36 cellular contexts compared by ENCODE assay signal in genomic region chrX:12920990-12921389, GRCh38. TPM values are rescaled to one million over a fixed set of nuclear protein-coding genes. Genes with fewer than 3 reads are reported as not detected.
"Had no signal": no experiment of that assay in that cellular context is flagged by ENCODE, and none has a peak within 500 bp of the region (broad histone marks: within the 10 kb centered on the region; RNA-seq: fewer than 3 reads in every experiment).

No MANE protein-coding gene starts in this region.

- FAIRE-seq: colon, TTC549 had no signal

- H3K4me3 Mint-ChIP-seq: activated CD4-positive, alpha-beta memory T cell treated with anti-CD3 and anti-CD28 coated beads, Interleukin-2, amount 10 ng/mL, durations not matched to agents 7 days and 5 days; activated CD4-positive, alpha-beta T cell treated with anti-CD3 and anti-CD28 coated beads, Interleukin-2, amount 10 ng/mL, durations not matched to agents 7 days and 5 days; activated naive CD8-positive, alpha-beta T cell; activated T-cell treated with anti-CD3 and anti-CD28 coated beads, Interleukin-2, amount 50 U/mL, for 24 hours; activated T-cell treated with anti-CD3 and anti-CD28 coated beads, Interleukin-2, amount 50 U/mL, for 72 hours; effector memory CD8-positive, alpha-beta T cell; WTC11 had no signal

- H3K4me1 Mint-ChIP-seq: activated CD4-positive, alpha-beta T cell treated with anti-CD3 and anti-CD28 coated beads, Interleukin-2, amount 10 ng/mL, durations not matched to agents 7 days and 5 days had no signal

- H3K4me3 ChIP-seq: body of pancreas, esophagus squamous epithelium, gastroesophageal sphincter, heart right ventricle had no signal

- H3K36me3 Mint-ChIP-seq: WTC11 had no signal

- H3K27me3 Mint-ChIP-seq: activated CD4-positive, alpha-beta memory T cell treated with anti-CD3 and anti-CD28 coated beads, Interleukin-2, amount 10 ng/mL, durations not matched to agents 7 days and 5 days had no signal

- H3K9me3 ChIP-seq: body of pancreas, esophagus squamous epithelium, gastroesophageal sphincter, heart right ventricle had no signal

- DNase-seq: activated CD4-positive, alpha-beta memory T cell treated with anti-CD3 and anti-CD28 coated beads, Interleukin-2, amount 10 ng/mL, durations not matched to agents 7 days and 5 days; activated CD4-positive, alpha-beta T cell treated with anti-CD3 and anti-CD28 coated beads for 1 hour; activated CD4-positive, alpha-beta T cell treated with anti-CD3 and anti-CD28 coated beads for 4 hours; activated CD4-positive, alpha-beta T cell treated with anti-CD3 and anti-CD28 coated beads, Interleukin-2, amount 10 ng/mL, durations not matched to agents 7 days and 5 days; activated CD4-positive, alpha-beta T cell treated with anti-CD3 and anti-CD28 coated beads, Interleukin-2, amount 50 U/mL, for 4 hours; activated CD8-positive, alpha-beta memory T cell treated with anti-CD3 and anti-CD28 coated beads, Interleukin-2, amount 50 U/mL, for 48 hours; activated effector memory CD4-positive, alpha-beta T cell treated with Interleukin-2 at 50 U/mL for 16 hours; activated gamma-delta T cell treated with Interleukin-2 at 50 U/mL for 16 hours; activated naive CD4-positive, alpha-beta T cell treated with anti-CD3 and anti-CD28 coated beads, Interleukin-2, amount 50 U/mL, for 16 hours; activated naive CD4-positive, alpha-beta T cell treated with Interleukin-2 at 50 U/mL for 16 hours; activated T-cell treated with anti-CD3 and anti-CD28 coated beads for 4 hours; activated T-cell treated with anti-CD3 and anti-CD28 coated beads, Interleukin-2, amount 50 U/mL, for 24 hours; activated T-cell treated with anti-CD3 and anti-CD28 coated beads, Interleukin-2, amount 50 U/mL, for 72 hours; amniotic stem cell; anterior cingulate cortex; body of pancreas; caudate nucleus; cortex of kidney; dermis blood vessel endothelial cell; effector CD4-positive, alpha-beta T cell; effector memory CD8-positive, alpha-beta T cell; esophagus squamous epithelium; foreskin melanocyte; heart right ventricle; T-helper 1 cell had no signal

- H3K27ac Mint-ChIP-seq: activated CD4-positive, alpha-beta memory T cell treated with anti-CD3 and anti-CD28 coated beads, Interleukin-2, amount 10 ng/mL, durations not matched to agents 7 days and 5 days; activated CD4-positive, alpha-beta T cell treated with anti-CD3 and anti-CD28 coated beads, Interleukin-2, amount 10 ng/mL, durations not matched to agents 7 days and 5 days; activated naive CD8-positive, alpha-beta T cell; activated T-cell treated with anti-CD3 and anti-CD28 coated beads, Interleukin-2, amount 50 U/mL, for 24 hours; activated T-cell treated with anti-CD3 and anti-CD28 coated beads, Interleukin-2, amount 50 U/mL, for 72 hours; effector memory CD8-positive, alpha-beta T cell; WTC11 had no signal

- H3K27ac ChIP-seq: body of pancreas, epithelial cell of prostate, esophagus squamous epithelium, gastroesophageal sphincter, heart right ventricle, VCaP had no signal

- ATAC-seq: activated T-cell treated with anti-CD3 and anti-CD28 coated beads, Interleukin-2, amount 50 U/mL, for 72 hours; body of pancreas; effector memory CD8-positive, alpha-beta T cell; gastroesophageal sphincter; heart right ventricle; WTC11 had no signal

- H3K27me3 ChIP-seq: body of pancreas, esophagus squamous epithelium, gastroesophageal sphincter had no signal

- H3K4me1 ChIP-seq: body of pancreas, esophagus squamous epithelium, gastroesophageal sphincter, heart right ventricle had no signal

- H3K36me3 ChIP-seq: esophagus squamous epithelium, gastroesophageal sphincter, heart right ventricle had no signal

RNA-seq across cellular contexts. Expression of gene TLR8, which starts 14.6 kb away (rescaled TPM):
- total RNA-seq: activated CD4-positive, alpha-beta memory T cell treated with anti-CD3 and anti-CD28 coated beads, Interleukin-2, amount 10 ng/mL, durations not matched to agents 7 days and 5 days; activated CD4-positive, alpha-beta T cell treated with anti-CD3 and anti-CD28 coated beads, Interleukin-2, amount 10 ng/mL, durations not matched to agents 7 days and 5 days; activated T-cell treated with anti-CD3 and anti-CD28 coated beads, Interleukin-2, amount 50 U/mL, for 72 hours; chondrocyte; dermis blood vessel endothelial cell; fibroblast of lung; fibroblast of villous mesenchyme; glomerular endothelial cell; WTC11 had no signal
- polyA plus RNA-seq: fibroblast of lung had no signal

RNA-seq across cellular contexts. Expression of gene TLR7, which starts 54.1 kb away (rescaled TPM):
- total RNA-seq: activated CD4-positive, alpha-beta memory T cell treated with anti-CD3 and anti-CD28 coated beads, Interleukin-2, amount 10 ng/mL, durations not matched to agents 7 days and 5 days; chondrocyte; dermis blood vessel endothelial cell; fibroblast of lung; fibroblast of villous mesenchyme; glomerular endothelial cell; WTC11 had no signal
- polyA plus RNA-seq: fibroblast of lung had no signal
